In genomic region chr19:51637362-51637978, GRCh38 we compare ENCODE assay signal across 1 cellular context.
TF ChIP-seq lines count a peak whose summit lies in the region.

No MANE protein-coding gene starts in this region.

TF ChIP-seq in liver, 16 proteins besides CTCF, POLR2A, EP300 and RAD21 (continued from another document):
- no peak for TF ChIP-seq REST (IDR thresholded peaks at IDR 0.05)
- TF ChIP-seq HNF4G (IDR thresholded peaks at IDR 0.05), result no peak
- TF ChIP-seq RXRA (IDR thresholded peaks at IDR 0.05), result no peak
- TF ChIP-seq FOXA1 (IDR thresholded peaks at IDR 0.05), result no peak
- no peak for TF ChIP-seq ATF3 (IDR thresholded peaks at IDR 0.05)
- TF ChIP-seq EGR1 (IDR thresholded peaks at IDR 0.05; ENCODE audit: low read depth in 2 of 2), result no peak
- no peak for TF ChIP-seq NR2F2 (IDR thresholded peaks at IDR 0.05)
- no peak for TF ChIP-seq JUND (IDR thresholded peaks at IDR 0.05)
TF ChIP-seq in liver: peak in this region for 0.
